ENCODE assay signal across 15 cellular contexts in genomic region chr12:1946311-1946710, GRCh38. TPM values are rescaled to one million over a fixed set of nuclear protein-coding genes. Genes with fewer than 3 reads are reported as not detected.
DNase-seq lines count a peak whose midpoint lies in the region; ATAC-seq and TF ChIP-seq lines count a peak whose summit lies in the region.
"Had no signal": no experiment of that assay in that cellular context is flagged by ENCODE, and none has a peak within 500 bp of the region (broad histone marks: within the 10 kb centered on the region; RNA-seq: fewer than 3 reads in every experiment).

No MANE protein-coding gene starts in this region.

- in situ Hi-C loops in transverse colon (cut with MboI; ENCODE audit: low pct_ligation_motif_present in 1 of 4, low pct_unique_long_range_greater_than_20kb in 1 of 4, low sequenced_read_pairs in 3 of 4) = no loop called here

- TF ChIP-seq CTCF in endothelial cell (IDR thresholded peaks at IDR 0.05; ENCODE audit: unreplicated experiment) (no peak), nephron progenitor cell (IDR thresholded peaks at IDR 0.05) (no peak), transverse colon (IDR thresholded peaks at IDR 0.05) (no peak)

- ATAC-seq in HG02610 (IDR thresholded peaks at IDR 0.05; ENCODE audit: unreplicated experiment) = no peak

- H3K36me3 Mint-ChIP-seq in endothelial cell (ENCODE audit: low read depth, unreplicated experiment) (peaks cover 48% of the 10 kb centered on the region), nephron progenitor cell (ENCODE audit: low read depth) (peaks cover 93% of the 10 kb centered on the region)

- H3K4me1 Mint-ChIP-seq in endothelial cell (ENCODE audit: unreplicated experiment) (peaks cover 2% of the 10 kb centered on the region), nephron progenitor cell (no peaks in the 10 kb centered on the region)
- H3K4me1 Mint-ChIP-seq: B cell had no signal

- H3K27me3 Mint-ChIP-seq in endothelial cell (ENCODE audit: unreplicated experiment) = no peaks in the 10 kb centered on the region
- no peaks in the 10 kb centered on the region for H3K27me3 Mint-ChIP-seq in nephron progenitor cell (ENCODE audit: low read depth, poor library complexity)
- H3K27me3 Mint-ChIP-seq: B cell; CD4-positive, alpha-beta T cell; IgD-negative memory B cell had no signal

- peaks cover 4% of the 10 kb centered on the region for H3K9me3 Mint-ChIP-seq in endothelial cell (ENCODE audit: unreplicated experiment)
- peaks cover 35% of the 10 kb centered on the region for H3K9me3 Mint-ChIP-seq in nephron progenitor cell
- H3K9me3 Mint-ChIP-seq: CD4-positive, alpha-beta T cell; IgD-negative memory B cell had no signal

- peak; percentile 81 to 93 for DNase-seq in NCI-H524 (lab: John Stamatoyannopoulos, UW)
- DNase-seq in endothelial cell (ENCODE audit: low spot score) = no peak
- DNase-seq in nephron progenitor cell = no peak
- no peak for DNase-seq in transverse colon
- no peak for DNase-seq in NCI-H510A (lab: John Stamatoyannopoulos, UW)
- no peak for DNase-seq in NCI-H1694 (lab: John Stamatoyannopoulos, UW)
- DNase-seq: ACHN; CD4-positive, alpha-beta T cell; NCI-H1417 treated with DMSO at 0.1 percent for 48 hours; NCI-H2081; NCI-H526 treated with DMSO at 0.1 percent for 48 hours had no signal

- H3K27me3 ChIP-seq in transverse colon = no peaks in the 10 kb centered on the region

- no peak overlapping the region for H3K4me3 ChIP-seq in transverse colon
- H3K4me3 ChIP-seq: SK-N-MC had no signal

- peaks cover 6 to 21% (median 10%) of the 10 kb centered on the region in 4 donors for H3K4me1 ChIP-seq in transverse colon

- no peaks in the 10 kb centered on the region for H3K9me3 ChIP-seq in transverse colon

- no peak for TF ChIP-seq EP300 in transverse colon (IDR thresholded peaks at IDR 0.05; ENCODE audit: low read depth)

- no peak overlapping the region for H3K27ac Mint-ChIP-seq in endothelial cell (ENCODE audit: unreplicated experiment)
- H3K27ac Mint-ChIP-seq in nephron progenitor cell = peak overlapping the region; percentile 10
- H3K27ac Mint-ChIP-seq: B cell; CD4-positive, alpha-beta T cell; IgD-negative memory B cell had no signal

- H3K36me3 ChIP-seq in transverse colon = peaks cover 0 to 18% (median 9%) of the 10 kb centered on the region in 4 donors

- no peak for TF ChIP-seq POLR2A in transverse colon (IDR thresholded peaks at IDR 0.05)

- peak overlapping the region in 3 of 4 donors; percentile 82 to 86 (median 83) for H3K27ac ChIP-seq in transverse colon
- H3K27ac ChIP-seq: SK-N-MC had no signal

- peak overlapping the region; percentile 79 for H3K4me3 Mint-ChIP-seq in endothelial cell (ENCODE audit: unreplicated experiment)
- no peak overlapping the region for H3K4me3 Mint-ChIP-seq in nephron progenitor cell
- H3K4me3 Mint-ChIP-seq: B cell; CD4-positive, alpha-beta T cell; IgD-negative memory B cell had no signal

- 40 to 78% methylated on average over 1 to 2 of the region's 2 CpGs for WGBS in transverse colon (ENCODE audit: low coverage in 1 of 2), 2 donors

- intact Hi-C loops in transverse colon (cut with DNase I; ENCODE audit: low total_unique reads) = loop anchor here (10.0 kb wide), 1 partner anchor 638 kb away; no protein-coding TSS in a partner anchor

RNA-seq across cellular contexts. Expression of gene CACNA2D4, which starts 27.9 kb away (rescaled TPM):
- 0.28 TPM for total RNA-seq in endothelial cell (ENCODE audit: unreplicated experiment)
- total RNA-seq in transverse colon = 10 to 100 TPM in 1 of 4 donors, 1 to 10 TPM in 2, not detected in 1; 6.5 to 22.8 (median 7.2) TPM

RNA-seq across cellular contexts. Expression of gene DCP1B, which starts 57.9 kb away (rescaled TPM):
- total RNA-seq in endothelial cell (ENCODE audit: unreplicated experiment) = 13.6 TPM
- 10 to 100 TPM; 17.3 to 26.2 (median 20.6) TPM for total RNA-seq in transverse colon

Comparison
In these comparisons a context has a peak if more than half of its experiments do, and no peak if none do; other contexts are left out.
1. DNase-seq: peak in NCI-H524 (2 of 2); none in endothelial cell (single experiment), nephron progenitor cell (single experiment), transverse colon (single experiment), NCI-H510A (single experiment) and NCI-H1694 (single experiment).